Comparison of ENCODE assay signal across 8 cellular contexts in genomic region chr17:82021728-82022309, GRCh38. TPM values are rescaled to one million over a fixed set of nuclear protein-coding genes. Genes with fewer than 3 reads are reported as not detected.
DNase-seq lines count a peak whose midpoint lies in the region; ATAC-seq and TF ChIP-seq lines count a peak whose summit lies in the region.

No MANE protein-coding gene starts in this region.

- H3K9me3 Mint-ChIP-seq in CD8-positive, alpha-beta memory T cell, result no peaks in the 10 kb centered on the region
- H3K9me3 Mint-ChIP-seq in chondrocyte (ENCODE audit: low read depth), result no peaks in the 10 kb centered on the region
- H3K9me3 Mint-ChIP-seq in nephron progenitor cell, result no peaks in the 10 kb centered on the region

- peak overlapping the region; percentile 61 for H3K27ac ChIP-seq in CD8-positive, alpha-beta memory T cell (ENCODE audit: low read depth, low read length)

- peak overlapping the region; percentile 83 to 93 (median 85) for H3K4me3 Mint-ChIP-seq in CD8-positive, alpha-beta memory T cell
- H3K4me3 Mint-ChIP-seq in chondrocyte (ENCODE audit: unreplicated experiment) (peak overlapping the region; percentile 78), nephron progenitor cell (peak overlapping the region; percentile 82)

- H3K36me3 ChIP-seq in CD8-positive, alpha-beta memory T cell (ENCODE audit: insufficient read depth, low read length), result peaks cover 6% of the 10 kb centered on the region
- no peaks in the 10 kb centered on the region for H3K36me3 ChIP-seq in Loucy (ENCODE audit: insufficient read depth, low read length)

- no peak for DNase-seq in CD8-positive, alpha-beta memory T cell
- DNase-seq in chondrocyte (ENCODE audit: low spot score) (no peak), nephron progenitor cell (no peak), NCI-H1694 (lab: John Stamatoyannopoulos, UW) (no peak), NCI-H345 treated with DMSO at 0.1 percent for 48 hours (lab: John Stamatoyannopoulos, UW; ENCODE audit: unreplicated experiment) (no peak)

- H3K79me2 ChIP-seq in Loucy (ENCODE audit: insufficient read depth, low read length), result peaks cover 22% of the 10 kb centered on the region; the same call in 1 of the 2 replicates

- no peaks in the 10 kb centered on the region for H3K9me3 ChIP-seq in CD8-positive, alpha-beta memory T cell (ENCODE audit: low read length)
- H3K9me3 ChIP-seq in Loucy (ENCODE audit: insufficient read depth, low read depth, low read length), result no peaks in the 10 kb centered on the region

- H3K4me2 ChIP-seq in Loucy (ENCODE audit: low read depth, low read length, poor library complexity, severe bottlenecking), result peak overlapping the region; percentile 98

- peak overlapping the region; percentile 70 for H3K4me3 ChIP-seq in CD8-positive, alpha-beta memory T cell (ENCODE audit: low read length)
- peak overlapping the region; percentile 92 for H3K4me3 ChIP-seq in Loucy (ENCODE audit: low read length, poor library complexity, severe bottlenecking)

- peaks cover 0 to 8% (median 0%) of the 10 kb centered on the region in 3 donors for H3K36me3 Mint-ChIP-seq in CD8-positive, alpha-beta memory T cell
- H3K36me3 Mint-ChIP-seq in chondrocyte (ENCODE audit: low read depth), result no peaks in the 10 kb centered on the region
- H3K36me3 Mint-ChIP-seq in nephron progenitor cell (ENCODE audit: low read depth), result no peaks in the 10 kb centered on the region

- CTCF ChIA-PET in CD8-positive, alpha-beta memory T cell (lab: Charles Lee), result interaction anchor here (0.8 to 6.0 kb wide), 7 partner anchors 10 to 133 kb away, joined by 3 to 83 read pairs (median 5); partner anchors contain the start of genes DCXR, NOTUM and RAC3

- H2AFZ ChIP-seq in Loucy (ENCODE audit: low read length), result no peak overlapping the region

- peaks cover 26% of the 10 kb centered on the region for H3K4me1 ChIP-seq in CD8-positive, alpha-beta memory T cell (ENCODE audit: insufficient read depth, low read length)
- H3K4me1 ChIP-seq in Loucy (ENCODE audit: insufficient read depth, low read length, poor library complexity, severe bottlenecking), result peaks cover 24% of the 10 kb centered on the region

- peaks cover 18% of the 10 kb centered on the region for H4K20me1 ChIP-seq in Loucy (ENCODE audit: insufficient read depth, low read length, poor library complexity, severe bottlenecking)

- peaks cover 17 to 34% (median 21%) of the 10 kb centered on the region in 3 donors for H3K4me1 Mint-ChIP-seq in CD8-positive, alpha-beta memory T cell
- peaks cover 18% of the 10 kb centered on the region for H3K4me1 Mint-ChIP-seq in chondrocyte (ENCODE audit: low read depth)
- peaks cover 31% of the 10 kb centered on the region for H3K4me1 Mint-ChIP-seq in nephron progenitor cell

- H3K9ac ChIP-seq in Loucy (ENCODE audit: low read depth, low read length, poor library complexity, severe bottlenecking), result peak overlapping the region; percentile 87

- H3K27me3 ChIP-seq in CD8-positive, alpha-beta memory T cell (ENCODE audit: insufficient read depth, low read length, poor library complexity, severe bottlenecking), result no peaks in the 10 kb centered on the region
- H3K27me3 ChIP-seq in Loucy (ENCODE audit: insufficient read depth, low read length, poor library complexity, severe bottlenecking), result no peaks in the 10 kb centered on the region

- ATAC-seq in GM19452 (IDR thresholded peaks at IDR 0.05; ENCODE audit: unreplicated experiment) (no peak), GM18517 (IDR thresholded peaks at IDR 0.05; ENCODE audit: unreplicated experiment) (no peak)

- no peaks in the 10 kb centered on the region for H3K9me2 ChIP-seq in Loucy (replicated peaks; ENCODE audit: low read depth, low read length)

- H3K27ac Mint-ChIP-seq in CD8-positive, alpha-beta memory T cell, result peak overlapping the region in 6 of 8 donors; percentile 56 to 85 (median 70)
- peak overlapping the region; percentile 36 for H3K27ac Mint-ChIP-seq in chondrocyte (ENCODE audit: unreplicated experiment)
- no peak overlapping the region for H3K27ac Mint-ChIP-seq in nephron progenitor cell

- TF ChIP-seq CTCF in Loucy (conservative IDR thresholded peaks at IDR 0.05; ENCODE audit: low read length) (no peak), chondrocyte (IDR thresholded peaks at IDR 0.05) (no peak), nephron progenitor cell (IDR thresholded peaks at IDR 0.05) (no peak)

- POLR2A ChIA-PET in CD8-positive, alpha-beta memory T cell (lab: Charles Lee), result interaction anchor here (0.9 to 2.3 kb wide), 6 partner anchors 16 to 252 kb away, joined by 3 to 12 read pairs (median 6); partner anchors contain the start of genes CSNK1D, DCXR and NOTUM

- H3F3A ChIP-seq in Loucy (ENCODE audit: low read depth), result no peaks in the 10 kb centered on the region

- H3K27me3 Mint-ChIP-seq in CD8-positive, alpha-beta memory T cell, result peaks cover 0 to 2% of the 10 kb centered on the region in 2 donors
- H3K27me3 Mint-ChIP-seq in chondrocyte (ENCODE audit: low read depth) (no peaks in the 10 kb centered on the region), nephron progenitor cell (ENCODE audit: low read depth, poor library complexity) (no peaks in the 10 kb centered on the region)

RNA-seq across cellular contexts. Expression of gene CENPX, which starts 0.9 kb away (rescaled TPM):
- total RNA-seq in CD8-positive, alpha-beta memory T cell, result 100 to 1,000 TPM; 143 to 158 TPM
- polyA plus RNA-seq in CD8-positive, alpha-beta memory T cell, result 56.7 TPM
- total RNA-seq in chondrocyte, result 18.1 to 25.1 TPM (median 19.2 TPM) in 3 replicates

RNA-seq across cellular contexts. Expression of gene LRRC45, which starts 1.3 kb away (rescaled TPM):
- 10 to 100 TPM; 26.8 to 27.6 TPM for total RNA-seq in CD8-positive, alpha-beta memory T cell
- polyA plus RNA-seq in CD8-positive, alpha-beta memory T cell, result 10.1 TPM
- 7.9 to 12.8 TPM (median 8.2 TPM) in 3 replicates for total RNA-seq in chondrocyte

RNA-seq across cellular contexts. Expression of gene RAC3, which starts 9.7 kb away (rescaled TPM):
- 1 to 10 TPM; 4.2 to 4.5 TPM for total RNA-seq in CD8-positive, alpha-beta memory T cell
- polyA plus RNA-seq in CD8-positive, alpha-beta memory T cell, result not detected
- total RNA-seq in chondrocyte, result 14.9 to 32.7 TPM (median 32.3 TPM) in 3 replicates

RNA-seq across cellular contexts. Expression of gene DCXR, which starts 15.7 kb away (rescaled TPM):
- total RNA-seq in CD8-positive, alpha-beta memory T cell, result 100 to 1,000 TPM; 117 to 127 TPM
- polyA plus RNA-seq in CD8-positive, alpha-beta memory T cell, result 108 TPM
- 52.8 to 59.8 TPM (median 58.2 TPM) in 3 replicates for total RNA-seq in chondrocyte

RNA-seq across cellular contexts. Expression of gene RFNG, which starts 29.8 kb away (rescaled TPM):
- total RNA-seq in CD8-positive, alpha-beta memory T cell, result 10 to 100 TPM; 18.1 to 19.4 TPM
- polyA plus RNA-seq in CD8-positive, alpha-beta memory T cell, result 7.3 TPM
- 29.7 to 47.4 TPM (median 45.2 TPM) in 3 replicates for total RNA-seq in chondrocyte
